ENCODE assay signal across 8 cellular contexts in the genomic region with DNA sequence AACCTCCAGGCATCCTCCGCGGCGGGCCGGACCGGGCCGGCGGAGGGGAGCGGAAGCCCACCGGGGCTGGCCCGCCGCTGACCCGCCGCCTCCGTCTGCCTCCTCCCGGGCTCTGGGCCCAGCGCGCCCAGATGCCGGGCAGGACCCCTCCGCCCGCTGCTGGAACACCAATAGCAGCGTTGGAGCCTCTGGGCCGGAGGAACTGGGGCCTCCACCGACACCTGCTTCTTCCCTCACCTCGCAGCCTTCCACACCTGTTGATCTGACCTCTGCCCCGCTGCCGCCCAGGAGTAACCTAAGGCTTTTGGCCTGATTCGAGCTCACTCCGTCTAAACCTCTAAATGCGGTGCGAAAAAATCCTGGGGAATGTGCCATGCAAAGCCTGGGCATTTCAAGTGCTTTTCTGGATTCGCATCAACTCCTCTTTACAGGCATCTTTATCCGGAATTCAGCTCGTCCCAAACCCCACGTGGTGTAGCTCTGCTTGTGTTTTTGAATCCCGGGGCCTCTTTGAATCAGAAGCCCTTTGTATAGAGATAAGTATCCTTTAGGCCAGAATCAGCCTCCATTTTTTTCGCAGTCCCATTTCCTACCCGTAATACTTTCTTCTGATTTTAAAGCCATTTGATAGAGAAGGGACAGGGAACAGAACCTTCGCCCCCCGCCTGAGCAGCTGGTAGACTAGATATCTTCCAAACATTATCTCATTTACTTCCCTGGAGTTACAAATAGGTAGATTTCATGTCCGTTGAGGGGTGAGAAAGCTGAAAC. TPM values are rescaled to one million over a fixed set of nuclear protein-coding genes. Genes with fewer than 3 reads are reported as not detected.
DNase-seq lines count a peak whose midpoint lies in the region; ATAC-seq and TF ChIP-seq lines count a peak whose summit lies in the region.

No MANE protein-coding gene starts in this region.

- H3K4me1 ChIP-seq in mesendoderm (ENCODE audit: control insufficient read depth, low read depth, low read length) (peaks cover 10% of the 10 kb centered on the region), tibial nerve (peaks cover 0 to 60% (median 11%) of the 10 kb centered on the region in 4 donors)

- H3K79me1 ChIP-seq in mesendoderm (ENCODE audit: low read length), result peaks cover 6% of the 10 kb centered on the region

- DNase-seq in C1 segment of cervical spinal cord (lab: John Stamatoyannopoulos, UW) (peak in 9 of 14 donors; percentile 52 to 85 (median 72)), NCI-H345 treated with DMSO at 0.1 percent for 48 hours (lab: John Stamatoyannopoulos, UW; ENCODE audit: unreplicated experiment) (peak; percentile 41), chondrocyte (ENCODE audit: low spot score) (peak; percentile 89), mesendoderm (peak; percentile 86), tibial nerve (ENCODE audit: low spot score in 2 of 2) (peak in 1 of 2 donors; percentile 39), 8988T (no peak), HK-2 (ENCODE audit: unreplicated experiment) (no peak)

- H3K27me3 ChIP-seq in mesendoderm (ENCODE audit: insufficient read depth, low read length, poor library complexity) (no peaks in the 10 kb centered on the region), tibial nerve (no peaks in the 10 kb centered on the region)

- H3K4me2 ChIP-seq in mesendoderm (ENCODE audit: low read length), result peak overlapping the region; percentile 41

- no peak overlapping the region for H4K5ac ChIP-seq in mesendoderm (ENCODE audit: low read length)

- no peak overlapping the region for H3K23ac ChIP-seq in mesendoderm (ENCODE audit: low read length)

- peak; percentile 20 for ATAC-seq in GM21447 (IDR thresholded peaks at IDR 0.05; ENCODE audit: unreplicated experiment)

- peak overlapping the region; percentile 97 for H3K27ac Mint-ChIP-seq in chondrocyte (ENCODE audit: unreplicated experiment)

- no peak overlapping the region for H2BK15ac ChIP-seq in mesendoderm (replicated peaks; ENCODE audit: low read depth)

- TF ChIP-seq POLR2A in tibial nerve (IDR thresholded peaks at IDR 0.05), result peak in 1 of 2 donors; percentile 55

- peak overlapping the region; percentile 73 for H3K56ac ChIP-seq in mesendoderm (ENCODE audit: low read length)

- H3K79me2 ChIP-seq in mesendoderm (ENCODE audit: control insufficient read depth, insufficient read depth, low read length), result peaks cover 42% of the 10 kb centered on the region

- no peaks in the 10 kb centered on the region for H3K27me3 Mint-ChIP-seq in chondrocyte (ENCODE audit: low read depth)

- no peak for TF ChIP-seq CTCF in chondrocyte (IDR thresholded peaks at IDR 0.05)
- no peak for TF ChIP-seq CTCF in tibial nerve (IDR thresholded peaks at IDR 0.05)

- H3K36me3 ChIP-seq in mesendoderm (ENCODE audit: control insufficient read depth, insufficient read depth, low read length), result no peaks in the 10 kb centered on the region
- H3K36me3 ChIP-seq in tibial nerve, result peaks cover 0 to 8% (median 0%) of the 10 kb centered on the region in 3 donors

- H3K27ac ChIP-seq in mesendoderm (ENCODE audit: low read depth, low read length) (peak overlapping the region; percentile 94), tibial nerve (peak overlapping the region; percentile 91 to 99 (median 98))

- H3K4me3 ChIP-seq in mesendoderm (ENCODE audit: low read length) (peak overlapping the region; percentile 1), tibial nerve (peak overlapping the region; percentile 58 to 95 (median 72))

- no peaks in the 10 kb centered on the region for H3K9me3 ChIP-seq in tibial nerve

- no peak for TF ChIP-seq EP300 in tibial nerve (IDR thresholded peaks at IDR 0.05)

- no peak overlapping the region for H2AK5ac ChIP-seq in mesendoderm (ENCODE audit: low read length)

- H3K4ac ChIP-seq in mesendoderm (ENCODE audit: low read depth, low read length), result peak overlapping the region; percentile 94

- peak overlapping the region; percentile 14 for H4K8ac ChIP-seq in mesendoderm (ENCODE audit: low read depth, low read length)

- H3K9ac ChIP-seq in mesendoderm (ENCODE audit: low read length), result peak overlapping the region; percentile 43

- H3K36me3 Mint-ChIP-seq in chondrocyte (ENCODE audit: low read depth), result peaks cover 4% of the 10 kb centered on the region

- H3K4me1 Mint-ChIP-seq in chondrocyte (ENCODE audit: low read depth), result peaks cover 58% of the 10 kb centered on the region

- H3K4me3 Mint-ChIP-seq in chondrocyte (ENCODE audit: unreplicated experiment), result peak overlapping the region; percentile 80

- no peak overlapping the region for H2BK5ac ChIP-seq in mesendoderm (ENCODE audit: low read length)

- no CpG with 5 or more reads among the region's 40 CpGs for WGBS in mesendoderm (ENCODE audit: extremely low coverage, insufficient coverage, low lambda C conversion rate)
- WGBS in tibial nerve, 2 donors, result 7 to 14% methylated on average over 16 to 32 of the region's 40 CpGs

- peak overlapping the region; percentile 52 for H2BK120ac ChIP-seq in mesendoderm (ENCODE audit: low read depth, low read length)

- H3K9me3 Mint-ChIP-seq in chondrocyte (ENCODE audit: low read depth), result no peaks in the 10 kb centered on the region

- H3K18ac ChIP-seq in mesendoderm (ENCODE audit: low read length), result peak overlapping the region; percentile 94

RNA-seq across cellular contexts. Expression of gene CNN3, which starts 0.7 kb away (rescaled TPM):
- total RNA-seq in chondrocyte (188 to 250 TPM (median 242 TPM) in 3 replicates), tibial nerve (100 to 1,000 TPM; 307 to 344 (median 329) TPM)
- polyA plus RNA-seq in mesendoderm (2013, experiment 1 of 2), result 219 TPM
- 222 TPM for polyA plus RNA-seq in mesendoderm (2013, experiment 2 of 2)

Comparison
In these comparisons a context has a peak if more than half of its experiments do, and no peak if none do; other contexts are left out.
1. DNase-seq: peak in C1 segment of cervical spinal cord (9 of 14), NCI-H345 treated with DMSO at 0.1 percent for 48 hours (single experiment), chondrocyte (single experiment) and mesendoderm (single experiment); none in 8988T (single experiment) and HK-2 (single experiment).